ENCODE assay signal across 8 cellular contexts in genomic region chr2:148614332-148615049, GRCh38. TPM values are rescaled to one million over a fixed set of nuclear protein-coding genes. Genes with fewer than 3 reads are reported as not detected.
DNase-seq lines count a peak whose midpoint lies in the region; ATAC-seq and TF ChIP-seq lines count a peak whose summit lies in the region.

No MANE protein-coding gene starts in this region.

- H3K9me3 ChIP-seq in vagina, result no peaks in the 10 kb centered on the region

- no peaks in the 10 kb centered on the region for H3K27me3 Mint-ChIP-seq in activated T-cell treated with anti-CD3 and anti-CD28 coated beads, Interleukin-2, amount 50 U/mL, for 4 hours (ENCODE audit: low read depth)

- no peaks in the 10 kb centered on the region for H3K9me3 Mint-ChIP-seq in activated T-cell treated with anti-CD3 and anti-CD28 coated beads, Interleukin-2, amount 50 U/mL, for 4 hours

- no peaks in the 10 kb centered on the region for H3K36me3 Mint-ChIP-seq in activated T-cell treated with anti-CD3 and anti-CD28 coated beads, Interleukin-2, amount 50 U/mL, for 4 hours (ENCODE audit: insufficient read depth)

- TF ChIP-seq CTCF in vagina (IDR thresholded peaks at IDR 0.05), result no peak

- H3K4me3 Mint-ChIP-seq in activated T-cell treated with anti-CD3 and anti-CD28 coated beads, Interleukin-2, amount 50 U/mL, for 4 hours, result no peak overlapping the region

- no peak for TF ChIP-seq POLR2A in vagina (IDR thresholded peaks at IDR 0.05)

- no peak for DNase-seq in activated T-cell treated with anti-CD3 and anti-CD28 coated beads, Interleukin-2, amount 50 U/mL, for 4 hours
- DNase-seq in activated T-cell treated with anti-CD3 and anti-CD28 coated beads, Interleukin-2, amount 50 U/mL, for 1 hour, result no peak
- DNase-seq in MV-4-11 (lab: John Stamatoyannopoulos, UW) (peak; percentile 91), astrocyte of the hippocampus (ENCODE audit: low read depth, low spot score) (peak; percentile 80), left lobe of liver (ENCODE audit: low spot score) (no peak), vagina (ENCODE audit: extremely low spot score in 2 of 2) (no peak), NK-92 (lab: John Stamatoyannopoulos, UW; ENCODE audit: unreplicated experiment) (no peak)

- no peaks in the 10 kb centered on the region for H3K27me3 ChIP-seq in vagina

- no peaks in the 10 kb centered on the region for H3K36me3 ChIP-seq in vagina

- H3K27ac ChIP-seq in vagina, result peak overlapping the region; percentile 34

- ATAC-seq in activated T-cell treated with anti-CD3 and anti-CD28 coated beads, Interleukin-2, amount 50 U/mL, for 4 hours, result peak; percentile 76 to 89
- ATAC-seq in HG02642 (IDR thresholded peaks at IDR 0.05; ENCODE audit: poor library complexity, unreplicated experiment) (peak; percentile 98), left lobe of liver (peak; percentile 31)

- peaks cover 11% of the 10 kb centered on the region for H3K4me1 Mint-ChIP-seq in activated T-cell treated with anti-CD3 and anti-CD28 coated beads, Interleukin-2, amount 50 U/mL, for 4 hours (ENCODE audit: low read depth)

- H3K4me1 ChIP-seq in vagina, result peaks cover 27% of the 10 kb centered on the region

- intact Hi-C loops in vagina (cut with DNase I), result no loop called here

- H3K4me3 ChIP-seq in vagina, result no peak overlapping the region

RNA-seq across cellular contexts. Expression of gene EPC2, which starts 30.1 kb away (rescaled TPM):
- total RNA-seq in activated T-cell treated with anti-CD3 and anti-CD28 coated beads, Interleukin-2, amount 50 U/mL, for 4 hours, result 10 to 100 TPM; 28.4 to 32.4 (median 28.6) TPM
- total RNA-seq in left lobe of liver (6.9 TPM), vagina (31.9 TPM)

Comparison
In these comparisons a context has a peak if more than half of its experiments do, and no peak if none do; other contexts are left out.
1. ATAC-seq: peak in every context shown above with its lines; median percentile 98 in HG02642; 82 in activated T-cell treated with anti-CD3 and anti-CD28 coated beads, Interleukin-2, amount 50 U/mL, for 4 hours; 31 in left lobe of liver.
2. DNase-seq: peak in MV-4-11 (single experiment) and astrocyte of the hippocampus (single experiment); none in activated T-cell treated with anti-CD3 and anti-CD28 coated beads, Interleukin-2, amount 50 U/mL, for 4 hours (single experiment), activated T-cell treated with anti-CD3 and anti-CD28 coated beads, Interleukin-2, amount 50 U/mL, for 1 hour (single experiment), left lobe of liver (single experiment), vagina (0 of 2) and NK-92 (single experiment).